ENCODE assay signal across 15 cellular contexts in genomic region chr2:23492941-23493340, GRCh38.
DNase-seq lines count a peak whose midpoint lies in the region; ATAC-seq and TF ChIP-seq lines count a peak whose summit lies in the region.
"Had no signal": no experiment of that assay in that cellular context is flagged by ENCODE, and none has a peak within 500 bp of the region (broad histone marks: within the 10 kb centered on the region; RNA-seq: fewer than 3 reads in every experiment).

No MANE protein-coding gene starts in this region.

- H3K4me3 ChIP-seq in right lobe of liver (no peak overlapping the region), mesendoderm (ENCODE audit: low read length) (no peak overlapping the region)
- H3K4me3 ChIP-seq: BLaER1, GM23338, heart right ventricle, SK-N-MC had no signal

- ATAC-seq in right lobe of liver: no peak
- ATAC-seq in GM19397 (IDR thresholded peaks at IDR 0.05; ENCODE audit: unreplicated experiment): no peak
- ATAC-seq in GM19324 (IDR thresholded peaks at IDR 0.05; ENCODE audit: low FRiP score, unreplicated experiment): no peak
- ATAC-seq: GM23338, heart right ventricle, left ventricle myocardium superior had no signal

- H2BK5ac ChIP-seq in mesendoderm (ENCODE audit: low read length): no peak overlapping the region

- no peak overlapping the region for H3K23ac ChIP-seq in mesendoderm (ENCODE audit: low read length)

- H3K27me3 ChIP-seq in right lobe of liver (no peaks in the 10 kb centered on the region), mesendoderm (ENCODE audit: insufficient read depth, low read length, poor library complexity) (no peaks in the 10 kb centered on the region)
- H3K27me3 ChIP-seq: BLaER1 had no signal

- H3K27ac ChIP-seq in right lobe of liver (no peak overlapping the region), mesendoderm (ENCODE audit: low read depth, low read length) (no peak overlapping the region)
- H3K27ac ChIP-seq: BLaER1, heart right ventricle, SK-N-MC had no signal

- DNase-seq in DMS53 (lab: John Stamatoyannopoulos, UW) (peak; percentile 82), NCI-H1436 treated with DMSO at 0.1 percent for 48 hours (lab: John Stamatoyannopoulos, UW) (peak; percentile 81), SHP77 treated with DMSO at 0.1 percent for 48 hours (lab: John Stamatoyannopoulos, UW) (peak; percentile 57), right lobe of liver (peak in 2 of 3 donors; percentile 10 to 35), mesendoderm (no peak), T1000 (lab: John Stamatoyannopoulos, UW) (no peak)
- DNase-seq: activated naive CD4-positive, alpha-beta T cell treated with anti-CD3 and anti-CD28 coated beads, Interleukin-2, amount 50 U/mL, for 16 hours; central memory CD4-positive, alpha-beta T cell; heart right ventricle; left ventricle myocardium superior had no signal

- H3K4ac ChIP-seq in mesendoderm (ENCODE audit: low read depth, low read length): no peak overlapping the region

- H3K4me1 ChIP-seq in right lobe of liver (no peaks in the 10 kb centered on the region), mesendoderm (ENCODE audit: control insufficient read depth, low read depth, low read length) (peaks cover 3% of the 10 kb centered on the region)

- H3K36me3 ChIP-seq in right lobe of liver: no peaks in the 10 kb centered on the region
- no peaks in the 10 kb centered on the region for H3K36me3 ChIP-seq in mesendoderm (ENCODE audit: control insufficient read depth, insufficient read depth, low read length)
- H3K36me3 ChIP-seq: BLaER1, heart right ventricle had no signal

- H3K9ac ChIP-seq in mesendoderm (ENCODE audit: low read length): no peak overlapping the region
- H3K9ac ChIP-seq: BLaER1 had no signal

- intact Hi-C loops in right lobe of liver (cut with DNase I): no loop called here

- no peak overlapping the region for H4K8ac ChIP-seq in mesendoderm (ENCODE audit: low read depth, low read length)

- TF ChIP-seq CTCF in right lobe of liver (IDR thresholded peaks at IDR 0.05): no peak

- H2BK15ac ChIP-seq in mesendoderm (replicated peaks; ENCODE audit: low read depth): no peak overlapping the region

- H3K18ac ChIP-seq in mesendoderm (ENCODE audit: low read length): no peak overlapping the region

- no peaks in the 10 kb centered on the region for H3K79me2 ChIP-seq in mesendoderm (ENCODE audit: control insufficient read depth, insufficient read depth, low read length)

- WGBS in right lobe of liver (ENCODE audit: insufficient coverage, low coverage, low lambda C conversion rate, missing lambda C conversion rate): 71% methylated on average over 4 of the region's 7 CpGs
- WGBS in mesendoderm (ENCODE audit: extremely low coverage, insufficient coverage, low lambda C conversion rate): no CpG with 5 or more reads among the region's 7 CpGs

- H3K79me1 ChIP-seq in mesendoderm (ENCODE audit: low read length): no peaks in the 10 kb centered on the region

- H3K56ac ChIP-seq in mesendoderm (ENCODE audit: low read length): no peak overlapping the region

- no peak overlapping the region for H2AK5ac ChIP-seq in mesendoderm (ENCODE audit: low read length)

- no peak overlapping the region for H4K5ac ChIP-seq in mesendoderm (ENCODE audit: low read length)

- H3K4me2 ChIP-seq in mesendoderm (ENCODE audit: low read length): no peak overlapping the region
- H3K4me2 ChIP-seq: BLaER1, GM23338 had no signal

- no peaks in the 10 kb centered on the region for H3K9me3 ChIP-seq in right lobe of liver
- H3K9me3 ChIP-seq: BLaER1, heart right ventricle had no signal

- no peak for TF ChIP-seq POLR2A in right lobe of liver (IDR thresholded peaks at IDR 0.05)

- no peak overlapping the region for H2BK120ac ChIP-seq in mesendoderm (ENCODE audit: low read depth, low read length)

Comparison
In these comparisons a context has a peak if more than half of its experiments do, and no peak if none do; other contexts are left out.
1. DNase-seq: peak in DMS53 (single experiment), NCI-H1436 treated with DMSO at 0.1 percent for 48 hours (single experiment), SHP77 treated with DMSO at 0.1 percent for 48 hours (single experiment) and right lobe of liver (2 of 3); none in mesendoderm (single experiment) and T1000 (single experiment).